Comparison of ENCODE assay signal across 19 cellular contexts in genomic region chr6:104597541-104598050, GRCh38.
DNase-seq lines count a peak whose midpoint lies in the region; ATAC-seq lines count a peak whose summit lies in the region.
"Had no signal": no experiment of that assay in that cellular context is flagged by ENCODE, and none has a peak within 500 bp of the region (broad histone marks: within the 10 kb centered on the region; RNA-seq: fewer than 3 reads in every experiment).

No MANE protein-coding gene starts in this region.

- peak; percentile 8 for DNase-seq in NCI-H82 (lab: John Stamatoyannopoulos, UW)
- DNase-seq in NCI-H82 treated with DMSO at 0.1 percent for 48 hours (lab: John Stamatoyannopoulos, UW; ENCODE audit: unreplicated experiment), result no peak
- DNase-seq in SW480 (ENCODE audit: low spot score), result peak; percentile 16
- DNase-seq in fibroblast of the conjunctiva (ENCODE audit: low read depth), result peak; percentile 29
- no peak for DNase-seq in substantia nigra (lab: John Stamatoyannopoulos, UW)
- no peak for DNase-seq in NCI-H524 treated with DMSO at 0.1 percent for 48 hours (lab: John Stamatoyannopoulos, UW)
- DNase-seq: activated T-cell treated with anti-CD3 and anti-CD28 coated beads for 4 hours; brain microvascular endothelial cell; CD4-positive, alpha-beta T cell; DMS79 treated with DMSO at 0.1 percent for 48 hours; IMR-90; left lung; NCI-H2029 treated with DMSO at 0.1 percent for 48 hours; Peyer's patch; right cardiac atrium; stimulated activated naive CD8-positive, alpha-beta T cell treated with anti-CD3 and anti-CD28 coated beads, Interleukin-15, Interleukin-2, amounts not matched to agents 100 U/mL and 50 U/mL, for 24 hours had no signal

- ATAC-seq in GM21576 (IDR thresholded peaks at IDR 0.05; ENCODE audit: unreplicated experiment), result no peak
- no peak for ATAC-seq in GM18519 (IDR thresholded peaks at IDR 0.05; ENCODE audit: low FRiP score, unreplicated experiment)
- ATAC-seq: left lung; right cardiac atrium; stimulated activated naive CD8-positive, alpha-beta T cell treated with anti-CD3 and anti-CD28 coated beads, Interleukin-15, Interleukin-2, amounts not matched to agents 100 U/mL and 50 U/mL, for 24 hours had no signal

- H3K27ac ChIP-seq in substantia nigra (ENCODE audit: low read depth, low read length, poor library complexity, severe bottlenecking), result no peak overlapping the region
- H3K27ac ChIP-seq: brain microvascular endothelial cell, left lung, neutrophil, Peyer's patch had no signal

Comparison
In these comparisons a context has a peak if more than half of its experiments do, and no peak if none do; other contexts are left out.
1. DNase-seq: peak in NCI-H82 (single experiment), SW480 (single experiment) and fibroblast of the conjunctiva (single experiment); none in NCI-H82 treated with DMSO at 0.1 percent for 48 hours (single experiment), substantia nigra (0 of 49) and NCI-H524 treated with DMSO at 0.1 percent for 48 hours (single experiment).